15 cellular contexts compared by ENCODE assay signal in genomic region chr17:80218391-80218790, GRCh38. TPM values are rescaled to one million over a fixed set of nuclear protein-coding genes. Genes with fewer than 3 reads are reported as not detected.
DNase-seq lines count a peak whose midpoint lies in the region; ATAC-seq and TF ChIP-seq lines count a peak whose summit lies in the region.
"Had no signal": no experiment of that assay in that cellular context is flagged by ENCODE, and none has a peak within 500 bp of the region (broad histone marks: within the 10 kb centered on the region; RNA-seq: fewer than 3 reads in every experiment).

No MANE protein-coding gene starts in this region.

- H3K27me3 ChIP-seq in left ventricle myocardium inferior (ENCODE audit: low read depth) (no peaks in the 10 kb centered on the region), upper lobe of left lung (no peaks in the 10 kb centered on the region)
- H3K27me3 ChIP-seq: BE2C had no signal

- intact Hi-C loops in Right ventricle myocardium inferior (cut with DNase I) (no loop called here), left ventricle myocardium inferior (cut with micrococcal nuclease) (no loop called here)

- no peak for TF ChIP-seq POLR2A in upper lobe of left lung (IDR thresholded peaks at IDR 0.05)

- TF ChIP-seq CTCF in left ventricle myocardium inferior (IDR thresholded peaks at IDR 0.05; ENCODE audit: borderline replicate concordance) (no peak), upper lobe of left lung (IDR thresholded peaks at IDR 0.05) (no peak)

- H3K27me3 Mint-ChIP-seq in T-helper 17 cell (no peaks in the 10 kb centered on the region), immature natural killer cell (ENCODE audit: low read depth in 3 of 3) (peaks cover 7 to 11% (median 10%) of the 10 kb centered on the region in 3 donors)

- DNase-seq in Right ventricle myocardium inferior (ENCODE audit: missing footprints) (peak; percentile 11), left ventricle myocardium inferior (no peak), T-helper 17 cell (no peak), immature natural killer cell (no peak), upper lobe of left lung (no peak), A172 (ENCODE audit: low spot score) (no peak), NCI-H1417 (lab: John Stamatoyannopoulos, UW) (no peak)
- DNase-seq: activated CD8-positive, alpha-beta memory T cell treated with anti-CD3 and anti-CD28 coated beads for 24 hours; anterior cingulate cortex; BE2C; midbrain; NCI-H1105; NCI-H2227 treated with DMSO at 0.1 percent for 48 hours; psoas muscle had no signal

- H3K4me3 ChIP-seq in left ventricle myocardium inferior, result no peak overlapping the region
- no peak overlapping the region for H3K4me3 ChIP-seq in upper lobe of left lung

- H3K4me3 Mint-ChIP-seq in T-helper 17 cell (peak overlapping the region; percentile 95), immature natural killer cell (peak overlapping the region; percentile 88 to 93 (median 92))

- H3K4me1 Mint-ChIP-seq in T-helper 17 cell (peaks cover 27% of the 10 kb centered on the region), immature natural killer cell (peaks cover 30 to 35% of the 10 kb centered on the region in 2 donors)

- H3K4me1 ChIP-seq in left ventricle myocardium inferior, result peaks cover 30% of the 10 kb centered on the region
- peaks cover 20 to 41% (median 28%) of the 10 kb centered on the region in 4 donors for H3K4me1 ChIP-seq in upper lobe of left lung

- H3K27ac Mint-ChIP-seq in T-helper 17 cell, result peak overlapping the region; percentile 97
- H3K27ac Mint-ChIP-seq in immature natural killer cell, result peak overlapping the region; percentile 89 to 95 (median 94)

- no peak for ATAC-seq in Right ventricle myocardium inferior
- ATAC-seq in T-helper 17 cell, result no peak
- no peak for ATAC-seq in upper lobe of left lung (ENCODE audit: low FRiP score in 2 of 2)
- ATAC-seq in HG03565 (IDR thresholded peaks at IDR 0.05; ENCODE audit: unreplicated experiment), result no peak
- ATAC-seq: psoas muscle had no signal

- H3K36me3 Mint-ChIP-seq in T-helper 17 cell (ENCODE audit: low read depth), result peaks cover 6% of the 10 kb centered on the region
- peaks cover 0 to 17% (median 6%) of the 10 kb centered on the region in 3 donors for H3K36me3 Mint-ChIP-seq in immature natural killer cell

- no peak for TF ChIP-seq EP300 in upper lobe of left lung (IDR thresholded peaks at IDR 0.05)

- WGBS in upper lobe of left lung, 2 donors, result 91 to 92% methylated on average over 4 to 7 of the region's 7 CpGs

- H3K36me3 ChIP-seq in left ventricle myocardium inferior (peaks cover 35% of the 10 kb centered on the region), upper lobe of left lung (peaks cover 4 to 52% (median 28%) of the 10 kb centered on the region in 4 donors)

- H3K27ac ChIP-seq in left ventricle myocardium inferior (replicated peaks) (no peak overlapping the region), upper lobe of left lung (peak overlapping the region in 3 of 4 donors; percentile 91 to 94 (median 93))

- no peaks in the 10 kb centered on the region for H3K9me3 Mint-ChIP-seq in immature natural killer cell

- H3K9me3 ChIP-seq in left ventricle myocardium inferior (replicated peaks), result no peaks in the 10 kb centered on the region
- no peaks in the 10 kb centered on the region for H3K9me3 ChIP-seq in T-helper 17 cell (ENCODE audit: control insufficient read depth, low read length, poor library complexity, severe bottlenecking)
- no peaks in the 10 kb centered on the region for H3K9me3 ChIP-seq in upper lobe of left lung
- H3K9me3 ChIP-seq: BE2C, psoas muscle had no signal

RNA-seq across cellular contexts. Expression of gene SGSH, which starts 1.7 kb away (rescaled TPM):
- 12.4 TPM for total RNA-seq in Right ventricle myocardium inferior
- total RNA-seq in left ventricle myocardium inferior, result 10.9 TPM
- 100 to 1,000 TPM; 136 to 151 TPM for total RNA-seq in T-helper 17 cell
- polyA plus RNA-seq in immature natural killer cell, result 10 to 100 TPM; 22.6 to 32.7 (median 26.8) TPM
- total RNA-seq in upper lobe of left lung, result 100 to 1,000 TPM in 2 of 6 donors, 10 to 100 TPM in 4; 36.3 to 264 (median 65.0) TPM
- total RNA-seq in A172 (2014; rRNA removed; shearing (Covaris generic)), result 13.9 and 16.5 TPM in 2 replicates

RNA-seq across cellular contexts. Expression of gene SLC26A11, which starts 1.8 kb away (rescaled TPM):
- total RNA-seq in Right ventricle myocardium inferior (3.9 TPM), left ventricle myocardium inferior (4.1 TPM), T-helper 17 cell (10 to 100 TPM; 57.0 to 73.8 TPM), upper lobe of left lung (100 to 1,000 TPM in 1 of 6 donors, 10 to 100 TPM in 5; 14.8 to 162 (median 43.1) TPM)
- polyA plus RNA-seq in immature natural killer cell, result 1 to 10 TPM; 1.6 to 3.6 (median 3.3) TPM
- 6.4 and 6.9 TPM in 2 replicates for total RNA-seq in A172 (2014; rRNA removed; shearing (Covaris generic))

RNA-seq across cellular contexts. Expression of gene RNF213, which starts 42.3 kb away (rescaled TPM):
- total RNA-seq in Right ventricle myocardium inferior (28.6 TPM), left ventricle myocardium inferior (25.6 TPM), T-helper 17 cell (100 to 1,000 TPM; 528 to 571 TPM), upper lobe of left lung (100 to 1,000 TPM; 135 to 619 (median 207) TPM)
- 100 to 1,000 TPM in 1 of 3 donors, 10 to 100 TPM in 2; 12.7 to 117 (median 25.9) TPM for polyA plus RNA-seq in immature natural killer cell
- total RNA-seq in A172 (2014; rRNA removed; shearing (Covaris generic)), result 63.3 and 66.2 TPM in 2 replicates

RNA-seq across cellular contexts. Expression of gene CARD14, which starts 48.6 kb away (rescaled TPM):
- total RNA-seq in Right ventricle myocardium inferior (not detected), left ventricle myocardium inferior (0.49 TPM), T-helper 17 cell (not detected), upper lobe of left lung (1 to 10 TPM in 4 of 6 donors, under 1 TPM in 2; 0.15 to 7.3 (median 1.0) TPM)
- not detected for polyA plus RNA-seq in immature natural killer cell
- total RNA-seq in A172 (2014; rRNA removed; shearing (Covaris generic)), result 0.52 and 6.4 TPM in 2 replicates
